26 cellular contexts compared by ENCODE assay signal in genomic region chr2:222949690-222950323, GRCh38.
DNase-seq lines count a peak whose midpoint lies in the region; FAIRE-seq and TF ChIP-seq lines count a peak whose summit lies in the region.
"Had no signal": no experiment of that assay in that cellular context is flagged by ENCODE, and none has a peak within 500 bp of the region (broad histone marks: within the 10 kb centered on the region; RNA-seq: fewer than 3 reads in every experiment).

No MANE protein-coding gene starts in this region.

- POLR2A ChIA-PET in MCF 10A (lab: Yijun Ruan, JAX) = interaction anchor here (1.1 kb wide), 1 partner anchor 9 kb away, joined by 4 read pairs; no protein-coding TSS in a partner anchor

- H3K27ac ChIP-seq in breast epithelium (no peak overlapping the region), astrocyte (ENCODE audit: low read depth, low read length) (no peak overlapping the region), osteoblast (ENCODE audit: low read depth, low read length) (peak overlapping the region; percentile 51)
- H3K27ac ChIP-seq: BLaER1, HL-60 had no signal

- intact Hi-C loops in MCF 10A (cut with micrococcal nuclease) = no loop called here
- intact Hi-C loops in breast epithelium (cut with DNase I; ENCODE audit: low total_unique reads) = no loop called here

- no peak for TF ChIP-seq CTCF in MCF 10A (IDR thresholded peaks at IDR 0.05; ENCODE audit: unreplicated experiment)
- no peak for TF ChIP-seq CTCF in breast epithelium (IDR thresholded peaks at IDR 0.05)
- TF ChIP-seq CTCF in astrocyte (IDR thresholded peaks at IDR 0.05; ENCODE audit: insufficient read depth, low read depth, low read length) = no peak
- TF ChIP-seq CTCF in osteoblast (IDR thresholded peaks at IDR 0.05; ENCODE audit: extremely low read depth, low read depth, low read length) = no peak

- no TSS peak for BruUV-seq in MCF 10A (replicated peaks; lab: Mats Ljungman, UMichigan)

- H2AFZ ChIP-seq in astrocyte (ENCODE audit: low read depth, low read length) (no peak overlapping the region), osteoblast (ENCODE audit: low read length) (peak overlapping the region; percentile 8)
- H2AFZ ChIP-seq: GM23338 had no signal

- H3K4me2 ChIP-seq in astrocyte (ENCODE audit: low read length) = no peak overlapping the region
- no peak overlapping the region for H3K4me2 ChIP-seq in osteoblast (ENCODE audit: insufficient read depth, low read length)
- H3K4me2 ChIP-seq: BLaER1, GM23338 had no signal

- H3K9me3 ChIP-seq in breast epithelium (no peaks in the 10 kb centered on the region), astrocyte (ENCODE audit: insufficient read depth, low read depth, low read length) (no peaks in the 10 kb centered on the region), osteoblast (ENCODE audit: low read depth, low read length) (no peaks in the 10 kb centered on the region)
- H3K9me3 ChIP-seq: BLaER1, HAP-1 had no signal

- no peaks in the 10 kb centered on the region for H3K27me3 Mint-ChIP-seq in MCF 10A (ENCODE audit: insufficient read depth, unreplicated experiment)
- no peaks in the 10 kb centered on the region for H3K27me3 Mint-ChIP-seq in astrocyte (ENCODE audit: low read depth, unreplicated experiment)

- no peaks in the 10 kb centered on the region for H3K79me2 ChIP-seq in astrocyte (ENCODE audit: insufficient read depth, low read length)
- H3K79me2 ChIP-seq in osteoblast (ENCODE audit: insufficient read depth, low read length) = no peaks in the 10 kb centered on the region

- H3K9me3 Mint-ChIP-seq in MCF 10A (ENCODE audit: unreplicated experiment) (peaks cover 6% of the 10 kb centered on the region), astrocyte (ENCODE audit: unreplicated experiment) (no peaks in the 10 kb centered on the region)
- H3K9me3 Mint-ChIP-seq: GM23338 had no signal

- H3K4me3 Mint-ChIP-seq in MCF 10A (ENCODE audit: unreplicated experiment) (no peak overlapping the region), astrocyte (ENCODE audit: unreplicated experiment) (no peak overlapping the region)
- H3K4me3 Mint-ChIP-seq: CD4-positive, CD25-positive, alpha-beta regulatory T cell; GM23338 had no signal

- H3K4me1 ChIP-seq in breast epithelium (no peaks in the 10 kb centered on the region), astrocyte (ENCODE audit: insufficient read depth, low read length) (peaks cover 5% of the 10 kb centered on the region), osteoblast (ENCODE audit: insufficient read depth, low read length) (peaks cover 23% of the 10 kb centered on the region)
- H3K4me1 ChIP-seq: BLaER1, HAP-1 had no signal

- H3K4me3 ChIP-seq in breast epithelium (no peak overlapping the region), astrocyte (ENCODE audit: insufficient read depth, low read depth, low read length) (no peak overlapping the region), osteoblast (ENCODE audit: insufficient read depth, low read length) (no peak overlapping the region)
- H3K4me3 ChIP-seq: BLaER1, GM23338, HAP-1, K562 had no signal

- DNase-seq in MCF 10A (ENCODE audit: unreplicated experiment) (no peak), breast epithelium (ENCODE audit: low spot score in 2 of 2) (no peak), astrocyte (ENCODE audit: low read depth) (no peak), osteoblast (ENCODE audit: insufficient read length, low spot score, missing footprints) (no peak), A172 (ENCODE audit: low spot score) (no peak), T-helper 1 cell (no peak), COR-L47 (lab: John Stamatoyannopoulos, UW) (no peak)
- DNase-seq: 8988T; CD4-positive, CD25-positive, alpha-beta regulatory T cell; Kasumi-1; NCI-H1105 treated with DMSO at 0.1 percent for 48 hours; NCI-H146; NCI-H1930; NCI-H2107; NCI-H446; NCI-H524 treated with DMSO at 0.1 percent for 48 hours; NCI-H774; NK-92 treated with Interleukin-12 subunit alpha and Interleukin-12 subunit beta, amount 100 ng/mL, for 24 hours; PC-3 had no signal

- H3K27me3 ChIP-seq in breast epithelium (no peaks in the 10 kb centered on the region), astrocyte (ENCODE audit: insufficient read depth, low read length) (no peaks in the 10 kb centered on the region), osteoblast (ENCODE audit: insufficient read depth, low read length) (no peaks in the 10 kb centered on the region)
- H3K27me3 ChIP-seq: BLaER1 had no signal

- H3K9ac ChIP-seq in astrocyte (ENCODE audit: low read length) = no peak overlapping the region
- H3K9ac ChIP-seq: BLaER1 had no signal

- peaks cover 4% of the 10 kb centered on the region for H3K4me1 Mint-ChIP-seq in MCF 10A (ENCODE audit: insufficient read depth, unreplicated experiment)
- peaks cover 40% of the 10 kb centered on the region for H3K4me1 Mint-ChIP-seq in astrocyte (ENCODE audit: low read depth, unreplicated experiment)
- H3K4me1 Mint-ChIP-seq: CD4-positive, CD25-positive, alpha-beta regulatory T cell had no signal

- CTCF ChIA-PET in MCF 10A (lab: Yijun Ruan, JAX) = interaction anchor here (0.6 to 2.0 kb wide), 2 partner anchors 10 to 1368 kb away, joined by 3 to 11 read pairs; no protein-coding TSS in a partner anchor

- H3K36me3 Mint-ChIP-seq in MCF 10A (ENCODE audit: insufficient read depth, unreplicated experiment) (peaks cover 6% of the 10 kb centered on the region), astrocyte (ENCODE audit: low read depth, unreplicated experiment) (no peaks in the 10 kb centered on the region)
- H3K36me3 Mint-ChIP-seq: CD4-positive, CD25-positive, alpha-beta regulatory T cell had no signal

- no peaks in the 10 kb centered on the region for H3K36me3 ChIP-seq in breast epithelium
- no peaks in the 10 kb centered on the region for H3K36me3 ChIP-seq in astrocyte (ENCODE audit: insufficient read depth, low read length)
- H3K36me3 ChIP-seq in osteoblast (ENCODE audit: insufficient read depth, low read length) = no peaks in the 10 kb centered on the region
- H3K36me3 ChIP-seq: BLaER1, HAP-1 had no signal

- no peaks in the 10 kb centered on the region for H4K20me1 ChIP-seq in astrocyte (ENCODE audit: insufficient read depth, low read length)
- no peaks in the 10 kb centered on the region for H4K20me1 ChIP-seq in osteoblast (ENCODE audit: insufficient read depth, low read length)
- H4K20me1 ChIP-seq: BLaER1 had no signal

- no peak for TF ChIP-seq POLR2A in breast epithelium (IDR thresholded peaks at IDR 0.05)

- H3K27ac Mint-ChIP-seq in MCF 10A (ENCODE audit: low read depth, unreplicated experiment) = peak overlapping the region; percentile 72
- peak overlapping the region; percentile 80 for H3K27ac Mint-ChIP-seq in astrocyte (ENCODE audit: unreplicated experiment)
- H3K27ac Mint-ChIP-seq: CD4-positive, CD25-positive, alpha-beta regulatory T cell; GM23338 had no signal

- peak; percentile 60 for FAIRE-seq in astrocyte (lab: Jason Lieb, UNC)
- FAIRE-seq: D721Med, GM18507, K562 had no signal
